Comparison of ENCODE assay signal across 12 cellular contexts in genomic region chr17:82892869-82893565, GRCh38. TPM values are rescaled to one million over a fixed set of nuclear protein-coding genes. Genes with fewer than 3 reads are reported as not detected.
DNase-seq lines count a peak whose midpoint lies in the region; ATAC-seq and TF ChIP-seq lines count a peak whose summit lies in the region.
"Had no signal": no experiment of that assay in that cellular context is flagged by ENCODE, and none has a peak within 500 bp of the region (broad histone marks: within the 10 kb centered on the region; RNA-seq: fewer than 3 reads in every experiment).

No MANE protein-coding gene starts in this region.

- H3K9me3 ChIP-seq in GM23248 (ENCODE audit: low read depth) (no peaks in the 10 kb centered on the region), HAP-1 (no peaks in the 10 kb centered on the region)

- H4K20me1 ChIP-seq in GM23248 (ENCODE audit: insufficient read depth): no peaks in the 10 kb centered on the region

- no peaks in the 10 kb centered on the region for H3K9me2 ChIP-seq in GM23248 (ENCODE audit: insufficient read depth)

- H3K4me1 ChIP-seq in GM23248 (ENCODE audit: insufficient read depth) (no peaks in the 10 kb centered on the region), HAP-1 (no peaks in the 10 kb centered on the region)

- H3K4me2 ChIP-seq in GM23248 (ENCODE audit: unreplicated experiment): no peak overlapping the region

- no peak overlapping the region for H3K4me3 ChIP-seq in GM23248
- no peak overlapping the region for H3K4me3 ChIP-seq in HAP-1

- peaks cover 2% of the 10 kb centered on the region for H3K36me3 Mint-ChIP-seq in glutamatergic neuron (ENCODE audit: unreplicated experiment)

- in situ Hi-C loops in GM23248 (cut with MboI) (no loop called here), HAP-1 (cut with MboI; ENCODE audit: low sequenced_read_pairs) (no loop called here)

- no peaks in the 10 kb centered on the region for H3K36me3 ChIP-seq in GM23248 (ENCODE audit: low read depth)
- H3K36me3 ChIP-seq in HAP-1 (replicated peaks): peaks cover 62% of the 10 kb centered on the region

- no peak overlapping the region for H3K4me3 Mint-ChIP-seq in glutamatergic neuron (ENCODE audit: unreplicated experiment)

- no peak for TF ChIP-seq CTCF in glutamatergic neuron (IDR thresholded peaks at IDR 0.05; ENCODE audit: partially characterized antibody, unreplicated experiment)

- DNase-seq in GM23248 (no peak), activated T-cell treated with anti-CD3 and anti-CD28 coated beads for 24 hours (ENCODE audit: low read depth) (peak; percentile 30), glutamatergic neuron (no peak), RKO (ENCODE audit: low spot score) (no peak), HuH-7 (ENCODE audit: low spot score) (no peak), HAP-1 (ENCODE audit: low spot score in 2 of 2) (no peak)
- peak; percentile 14 to 28 (median 23) for DNase-seq in stimulated activated CD4-positive, alpha-beta T cell treated with anti-CD3 and anti-CD28 coated beads, TNF-alpha, amount 100 ng/mL, for 24 hours (ENCODE audit: low read depth in 3 of 3)
- DNase-seq: DMS 273 treated with DMSO at 0.1 percent for 48 hours, retina had no signal

- no peaks in the 10 kb centered on the region for H3K79me2 ChIP-seq in GM23248 (ENCODE audit: insufficient read depth)

- H3K9ac ChIP-seq in GM23248: no peak overlapping the region

- H3K4me1 Mint-ChIP-seq in glutamatergic neuron (ENCODE audit: low read depth, unreplicated experiment): peaks cover 22% of the 10 kb centered on the region

- 0 out of 2 replicates have a peak overlapping the region, but pooled peaks have one; percentile 45 for H2AFZ ChIP-seq in GM23248

- H3F3A ChIP-seq in GM23248 (ENCODE audit: insufficient read depth): no peaks in the 10 kb centered on the region

- H3K27me3 ChIP-seq in GM23248 (replicated peaks; ENCODE audit: insufficient read depth) (no peaks in the 10 kb centered on the region), HAP-1 (ENCODE audit: low read depth) (no peaks in the 10 kb centered on the region)

- peaks cover 10% of the 10 kb centered on the region for H3K9me3 Mint-ChIP-seq in glutamatergic neuron (ENCODE audit: unreplicated experiment)

- peaks cover 13% of the 10 kb centered on the region for H3K27me3 Mint-ChIP-seq in glutamatergic neuron (ENCODE audit: unreplicated experiment)

- WGBS in GM23248 (ENCODE audit: low coverage in 1 of 2, low lambda C conversion rate in 2 of 2, missing lambda C conversion rate in 2 of 2), 2 experiments: 67 to 69% methylated on average over 27 of the region's 27 CpGs

- ATAC-seq in HG03025 (IDR thresholded peaks at IDR 0.05; ENCODE audit: low FRiP score, unreplicated experiment): no peak

- H3K27ac ChIP-seq in GM23248: no peak overlapping the region

- peak overlapping the region; percentile 56 for H3K27ac Mint-ChIP-seq in glutamatergic neuron (ENCODE audit: unreplicated experiment)

RNA-seq across cellular contexts. Expression of gene ZNF750, which starts 53.2 kb away (rescaled TPM):
- not detected in 2 replicates for total RNA-seq in GM23248 (2014; rRNA removed; shearing (Covaris generic))
- 0.11 TPM in 1 of 2 replicates, not detected in the other for polyA plus RNA-seq in GM23248 (2016; fragmentation: Nextera tagmentation; extraction: Ambion mirVana)
- total RNA-seq in glutamatergic neuron (ENCODE audit: unreplicated experiment): 1.4 TPM
- total RNA-seq: fibroblast of villous mesenchyme; T-helper 2 cell treated with Interferon-gamma antibody and Interleukin-4, amounts not matched to agents 100 ng/mL and 5 ng/mL, for 36 hours had no signal

Comparison
In these comparisons a context has a peak if more than half of its experiments do, and no peak if none do; other contexts are left out.
1. DNase-seq: peak in activated T-cell treated with anti-CD3 and anti-CD28 coated beads for 24 hours (single experiment) and stimulated activated CD4-positive, alpha-beta T cell treated with anti-CD3 and anti-CD28 coated beads, TNF-alpha, amount 100 ng/mL, for 24 hours (3 of 3); none in GM23248 (single experiment), glutamatergic neuron (single experiment), RKO (single experiment), HuH-7 (single experiment) and HAP-1 (0 of 2).